2 cellular contexts compared by ENCODE assay signal in the genomic region with DNA sequence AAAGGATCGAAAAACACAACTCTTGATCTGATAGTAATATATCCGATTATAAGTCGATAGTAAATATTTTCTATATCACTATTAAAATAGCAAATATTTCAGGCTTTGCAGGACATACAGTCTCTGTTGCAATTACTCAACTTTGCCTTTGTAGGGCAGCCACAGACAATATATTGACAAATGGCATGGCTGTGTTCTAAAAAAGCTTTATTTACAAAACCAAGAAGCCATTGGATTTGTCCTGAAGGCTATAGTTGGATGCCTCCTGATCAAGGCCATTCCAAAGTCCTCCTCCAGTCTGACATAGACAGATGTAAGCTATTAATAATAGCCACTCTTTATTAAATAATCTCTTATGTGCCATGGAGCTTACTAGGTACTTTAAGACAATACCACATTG.
TF ChIP-seq lines count a peak whose summit lies in the region.

No MANE protein-coding gene starts in this region.

TF ChIP-seq in IMR-90, 13 proteins besides CTCF, POLR2A, EP300 and RAD21:
- TF ChIP-seq, protein P1, sequence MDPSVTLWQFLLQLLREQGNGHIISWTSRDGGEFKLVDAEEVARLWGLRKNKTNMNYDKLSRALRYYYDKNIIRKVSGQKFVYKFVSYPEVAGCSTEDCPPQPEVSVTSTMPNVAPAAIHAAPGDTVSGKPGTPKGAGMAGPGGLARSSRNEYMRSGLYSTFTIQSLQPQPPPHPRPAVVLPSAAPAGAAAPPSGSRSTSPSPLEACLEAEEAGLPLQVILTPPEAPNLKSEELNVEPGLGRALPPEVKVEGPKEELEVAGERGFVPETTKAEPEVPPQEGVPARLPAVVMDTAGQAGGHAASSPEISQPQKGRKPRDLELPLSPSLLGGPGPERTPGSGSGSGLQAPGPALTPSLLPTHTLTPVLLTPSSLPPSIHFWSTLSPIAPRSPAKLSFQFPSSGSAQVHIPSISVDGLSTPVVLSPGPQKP (IDR thresholded peaks at IDR 0.05; ENCODE audit: borderline replicate concordance, low read depth, low read length) = no peak
- TF ChIP-seq MAZ (IDR thresholded peaks at IDR 0.05; ENCODE audit: borderline replicate concordance, low read depth, low read length) (no peak), RFX5 (IDR thresholded peaks at IDR 0.05; ENCODE audit: low read depth, low read length) (no peak), FOS (IDR thresholded peaks at IDR 0.05; ENCODE audit: low read depth, low read length) (no peak), NFE2L2 (IDR thresholded peaks at IDR 0.05; ENCODE audit: low read depth, low read length) (no peak)

TF ChIP-seq in GM12878, 131 proteins besides CTCF, POLR2A, EP300 and RAD21:
- TF ChIP-seq SPI1 (IDR thresholded peaks at IDR 0.05; ENCODE audit: borderline replicate concordance, insufficient read depth, low read depth, low read length) = no peak
- peak; percentile 41; the same call in 1 of the 2 replicates for TF ChIP-seq SMC3 (IDR thresholded peaks at IDR 0.05; ENCODE audit: borderline replicate concordance, low read length)
- TF ChIP-seq IKZF1 (conservative IDR thresholded peaks at IDR 0.05) = no peak
- TF ChIP-seq RB1 (IDR thresholded peaks at IDR 0.05; ENCODE audit: borderline replicate concordance) = no peak
- TF ChIP-seq CREB1 (IDR thresholded peaks at IDR 0.05; ENCODE audit: low read depth) = no peak
- no peak for TF ChIP-seq RFX5 (IDR thresholded peaks at IDR 0.05; ENCODE audit: low read depth, low read length)
- no peak for TF ChIP-seq RBBP5 (conservative IDR thresholded peaks at IDR 0.05)
- no peak for TF ChIP-seq IKZF2 (IDR thresholded peaks at IDR 0.05)
- no peak for TF ChIP-seq ZNF687 (IDR thresholded peaks at IDR 0.05)
- peak; percentile 43; the same call in 1 of the 2 replicates for TF ChIP-seq ZBTB40 (IDR thresholded peaks at IDR 0.05; ENCODE audit: borderline replicate concordance)
- TF ChIP-seq, protein P2, sequence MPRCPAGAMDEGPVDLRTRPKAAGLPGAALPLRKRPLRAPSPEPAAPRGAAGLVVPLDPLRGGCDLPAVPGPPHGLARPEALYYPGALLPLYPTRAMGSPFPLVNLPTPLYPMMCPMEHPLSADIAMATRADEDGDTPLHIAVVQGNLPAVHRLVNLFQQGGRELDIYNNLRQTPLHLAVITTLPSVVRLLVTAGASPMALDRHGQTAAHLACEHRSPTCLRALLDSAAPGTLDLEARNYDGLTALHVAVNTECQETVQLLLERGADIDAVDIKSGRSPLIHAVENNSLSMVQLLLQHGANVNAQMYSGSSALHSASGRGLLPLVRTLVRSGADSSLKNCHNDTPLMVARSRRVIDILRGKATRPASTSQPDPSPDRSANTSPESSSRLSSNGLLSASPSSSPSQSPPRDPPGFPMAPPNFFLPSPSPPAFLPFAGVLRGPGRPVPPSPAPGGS (IDR thresholded peaks at IDR 0.05; ENCODE audit: borderline replicate concordance, insufficient read depth, low read depth, low read length, poor library complexity, severe bottlenecking) = no peak
